17 cellular contexts compared by ENCODE assay signal in the genomic region with DNA sequence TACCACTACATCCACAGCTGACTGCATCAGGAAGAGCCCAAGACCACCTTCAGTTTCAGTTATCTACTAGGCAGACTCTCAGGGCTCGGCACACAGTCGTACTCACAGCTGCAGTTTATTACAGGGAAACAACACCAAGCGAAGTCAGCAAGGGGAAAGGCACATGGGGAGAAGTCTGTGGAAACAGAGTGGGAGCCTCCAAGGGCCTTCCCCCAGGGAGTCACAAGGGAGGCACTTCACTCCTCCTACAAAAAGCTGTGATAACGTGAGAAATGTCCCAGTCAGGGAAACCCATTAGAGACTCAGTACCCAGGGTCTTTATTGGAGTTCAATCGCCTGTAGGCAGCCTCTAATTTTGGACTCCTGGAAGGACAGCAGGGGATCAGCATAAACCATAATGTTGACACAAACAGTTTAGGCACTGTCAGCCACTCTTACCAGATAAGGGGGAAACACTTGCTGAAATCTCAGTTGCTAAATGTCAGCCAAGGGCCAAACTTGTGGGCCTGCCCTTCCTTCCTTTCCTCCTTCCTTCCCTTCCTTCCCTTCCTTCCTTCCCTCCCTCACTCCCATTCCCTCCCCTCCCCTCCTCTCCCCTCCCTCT.
DNase-seq lines count a peak whose midpoint lies in the region; ATAC-seq, FAIRE-seq and TF ChIP-seq lines count a peak whose summit lies in the region.
"Had no signal": no experiment of that assay in that cellular context is flagged by ENCODE, and none has a peak within 500 bp of the region (broad histone marks: within the 10 kb centered on the region; RNA-seq: fewer than 3 reads in every experiment).

No MANE protein-coding gene starts in this region.

- ATAC-seq in left ventricle myocardium superior (peak; percentile 26), heart left ventricle (no peak)
- ATAC-seq: CD8-positive, alpha-beta T cell; GM12878 had no signal

- CTCF ChIA-PET in H1 (lab: Charles Lee; ENCODE audit: partially characterized antibody), result no interaction called here

- H3K79me1 ChIP-seq in H1 (ENCODE audit: low read depth, low read length), result no peaks in the 10 kb centered on the region

- H2AFZ ChIP-seq in H1 (ENCODE audit: low read length) (no peak overlapping the region), osteoblast (ENCODE audit: low read length) (no peak overlapping the region)

- TF ChIP-seq CTCF in heart left ventricle (IDR thresholded peaks at IDR 0.05) (no peak), H1 (IDR thresholded peaks at IDR 0.05; ENCODE audit: control extremely low read depth in 1 of 3, insufficient read depth in 1 of 3, low read depth in 1 of 3, low read length in 3 of 3) (no peak), osteoblast (IDR thresholded peaks at IDR 0.05; ENCODE audit: extremely low read depth, low read depth, low read length) (no peak)

- H3K4me1 ChIP-seq in heart left ventricle (peaks cover 0 to 6% (median 0%) of the 10 kb centered on the region in 12 donors), H1 (replicated peaks in 1 of 4; ENCODE audit: control insufficient read depth in 3 of 4, insufficient read depth in 4 of 4, low read length in 3 of 4) (peaks cover 4 to 14% (median 9%) of the 10 kb centered on the region in 4 experiments; a peak in 5 of 7 replicates), osteoblast (ENCODE audit: insufficient read depth, low read length) (peaks cover 5% of the 10 kb centered on the region)

- no peaks in the 10 kb centered on the region; the same call in 1 of the 2 replicates for H3K23me2 ChIP-seq in H1 (ENCODE audit: low read depth, low read length)

- no peak overlapping the region for H3K18ac ChIP-seq in H1 (ENCODE audit: extremely low read depth, low read length)

- DNase-seq in left ventricle myocardium superior (no peak), heart left ventricle (no peak), DMS79 treated with DMSO at 0.1 percent for 48 hours (lab: John Stamatoyannopoulos, UW) (peak; percentile 83), H1 (ENCODE audit: low read depth in 1 of 2, low spot score in 2 of 2) (no peak), osteoblast (ENCODE audit: insufficient read length, low spot score, missing footprints) (peak; percentile 1), ureter (ENCODE audit: low spot score) (no peak), NCI-H2171 treated with DMSO at 0.1 percent for 48 hours (lab: John Stamatoyannopoulos, UW) (no peak), NAMALWA (ENCODE audit: low spot score) (no peak)
- DNase-seq: CD8-positive, alpha-beta T cell; COR-L47; DMS153; HCEC 1CT; KBM-7 had no signal

- TF ChIP-seq RAD21 in H1 (IDR thresholded peaks at IDR 0.05 in 1 of 2, conservative IDR thresholded peaks at IDR 0.05 in 1 of 2; ENCODE audit: low read depth in 2 of 2, low read length in 2 of 2), result no peak

- H3K27me3 ChIP-seq in heart left ventricle (no peaks in the 10 kb centered on the region), H1 (replicated peaks in 1 of 4; ENCODE audit: control insufficient read depth in 3 of 4, extremely low read depth in 1 of 4, insufficient read depth in 3 of 4, low read length in 3 of 4) (no peaks in the 10 kb centered on the region; a peak in 2 of 7 replicates), osteoblast (ENCODE audit: insufficient read depth, low read length) (no peaks in the 10 kb centered on the region)

- H3K14ac ChIP-seq in H1 (ENCODE audit: insufficient read length), result no peak overlapping the region

- H3K4me3 ChIP-seq in heart left ventricle, result no peak overlapping the region
- no peak overlapping the region for H3K4me3 ChIP-seq in H1 (ENCODE audit: extremely low read depth in 1 of 4, insufficient read depth in 2 of 4, low read depth in 3 of 4, low read length in 4 of 4)
- no peak overlapping the region for H3K4me3 ChIP-seq in osteoblast (ENCODE audit: insufficient read depth, low read length)
- H3K4me3 ChIP-seq: GM12878 had no signal

- intact Hi-C loops in left ventricle myocardium superior (cut with micrococcal nuclease) (no loop called here), heart left ventricle (cut with DNase I) (no loop called here)

- no peak overlapping the region; the same call in 1 of the 2 replicates for H4K8ac ChIP-seq in H1 (ENCODE audit: extremely low read depth, insufficient read depth, low read length)

- H3K4ac ChIP-seq in H1 (replicated peaks; ENCODE audit: insufficient read length, low read depth, low read length), result no peak overlapping the region

- H4K20me1 ChIP-seq in H1 (replicated peaks in 1 of 2; ENCODE audit: control insufficient read depth in 1 of 2, insufficient read depth in 2 of 2, low read length in 2 of 2), result no peaks in the 10 kb centered on the region
- no peaks in the 10 kb centered on the region for H4K20me1 ChIP-seq in osteoblast (ENCODE audit: insufficient read depth, low read length)

- no peak for TF ChIP-seq EP300 in H1 (IDR thresholded peaks at IDR 0.05; ENCODE audit: borderline replicate concordance in 1 of 2, low read depth in 2 of 2, low read length in 2 of 2)

- no peaks in the 10 kb centered on the region for H3K9me3 ChIP-seq in heart left ventricle
- H3K9me3 ChIP-seq in H1 (ENCODE audit: insufficient read depth in 2 of 2, low read depth in 1 of 2, low read length in 1 of 2), result no peaks in the 10 kb centered on the region
- no peaks in the 10 kb centered on the region for H3K9me3 ChIP-seq in osteoblast (ENCODE audit: low read depth, low read length)

- FAIRE-seq in H1 (lab: Jason Lieb, UNC), result no peak
- FAIRE-seq: A204.1, D721Med, GM12878, GM18507 had no signal

- 0 out of 2 replicates have a peak overlapping the region, but pooled peaks have one; percentile 10 for H2AK5ac ChIP-seq in H1 (ENCODE audit: low read depth, low read length)

- POLR2A ChIA-PET in H1 (lab: Charles Lee; ENCODE audit: partially characterized antibody), result no interaction called here

- H3K36me3 ChIP-seq in heart left ventricle (no peaks in the 10 kb centered on the region), H1 (ENCODE audit: control insufficient read depth in 2 of 4, insufficient read depth in 4 of 4, low read length in 3 of 4) (no peaks in the 10 kb centered on the region), osteoblast (ENCODE audit: insufficient read depth, low read length) (no peaks in the 10 kb centered on the region)

- no peak overlapping the region for H4K5ac ChIP-seq in H1 (ENCODE audit: insufficient read length, low read depth, low read length)

- no peak overlapping the region for H3K56ac ChIP-seq in H1 (replicated peaks; ENCODE audit: insufficient read length, low read depth, low read length)

- H4K91ac ChIP-seq in H1 (replicated peaks; ENCODE audit: insufficient read length, low read length), result no peak overlapping the region

- WGBS in heart left ventricle, 4 donors, result 63 to 81% (median 77%) methylated on average over 5 of the region's 5 CpGs
- WGBS in H1 (ENCODE audit: extremely low coverage in 1 of 2, insufficient coverage in 1 of 2, insufficient read length in 1 of 2, insufficient replicate concordance in 2 of 2, low coverage in 1 of 2, low lambda C conversion rate in 2 of 2, missing lambda C conversion rate in 1 of 2), 2 experiments, result 95% methylated on average over 5 of the region's 5 CpGs; no CpG with 5 or more reads in 1 of the 2 experiments

- H2BK20ac ChIP-seq in H1 (ENCODE audit: low read length), result no peak overlapping the region

- no peak overlapping the region for H3K23ac ChIP-seq in H1 (ENCODE audit: insufficient read length)

- H3K27ac ChIP-seq in heart left ventricle (no peak overlapping the region), H1 (ENCODE audit: low read depth, low read length) (no peak overlapping the region), osteoblast (ENCODE audit: low read depth, low read length) (no peak overlapping the region)

- no peak for TF ChIP-seq POLR2A in heart left ventricle (IDR thresholded peaks at IDR 0.05)
- TF ChIP-seq POLR2A in H1 (IDR thresholded peaks at IDR 0.05; ENCODE audit: control extremely low read depth in 1 of 2, low read depth in 2 of 2, low read length in 2 of 2), result no peak

- H3K4me2 ChIP-seq in H1 (ENCODE audit: insufficient read depth in 1 of 2, low read depth in 2 of 2, low read length in 2 of 2) (no peak overlapping the region), osteoblast (ENCODE audit: insufficient read depth, low read length) (no peak overlapping the region)

- no peaks in the 10 kb centered on the region for H3K79me2 ChIP-seq in H1 (ENCODE audit: control insufficient read depth in 1 of 2, insufficient read depth in 2 of 2, low read length in 2 of 2)
- H3K79me2 ChIP-seq in osteoblast (ENCODE audit: insufficient read depth, low read length), result no peaks in the 10 kb centered on the region

- H2BK120ac ChIP-seq in H1 (replicated peaks; ENCODE audit: low read depth, low read length), result no peak overlapping the region

- H2BK12ac ChIP-seq in H1 (ENCODE audit: low read depth, low read length), result no peak overlapping the region

- no peak overlapping the region for H3K9ac ChIP-seq in H1 (replicated peaks in 1 of 4; ENCODE audit: extremely low read depth in 1 of 4, low read depth in 3 of 4, low read length in 3 of 4)

- 0 out of 2 replicates have a peak overlapping the region, but pooled peaks have one; percentile 33 for H2BK15ac ChIP-seq in H1 (ENCODE audit: low read length)

- no peak overlapping the region for H2BK5ac ChIP-seq in H1 (ENCODE audit: low read depth, low read length)

TF ChIP-seq in H1, 55 proteins besides CTCF, POLR2A, EP300 and RAD21:
- TF ChIP-seq SRF (IDR thresholded peaks at IDR 0.05; ENCODE audit: low read depth, low read length) (no peak), ASH2L (IDR thresholded peaks at IDR 0.05; ENCODE audit: low read length) (no peak), TAF1 (IDR thresholded peaks at IDR 0.05; ENCODE audit: low read depth, low read length) (no peak), SIRT6 (IDR thresholded peaks at IDR 0.05; ENCODE audit: low read length) (no peak), CHD1 (IDR thresholded peaks at IDR 0.05; ENCODE audit: low read depth, low read length) (no peak)

Comparison
In these comparisons a context has a peak if more than half of its experiments do, and no peak if none do; other contexts are left out.
1. DNase-seq: peak in DMS79 treated with DMSO at 0.1 percent for 48 hours (single experiment) and osteoblast (single experiment); none in left ventricle myocardium superior (single experiment), heart left ventricle (0 of 5), H1 (0 of 2), ureter (single experiment), NCI-H2171 treated with DMSO at 0.1 percent for 48 hours (single experiment) and NAMALWA (single experiment).